ENCODE assay signal across 18 cellular contexts in genomic region chr5:107282061-107282460, GRCh38.
DNase-seq lines count a peak whose midpoint lies in the region; ATAC-seq and TF ChIP-seq lines count a peak whose summit lies in the region.
"Had no signal": no experiment of that assay in that cellular context is flagged by ENCODE, and none has a peak within 500 bp of the region (broad histone marks: within the 10 kb centered on the region; RNA-seq: fewer than 3 reads in every experiment).

No MANE protein-coding gene starts in this region.

- TF ChIP-seq CTCF in SK-N-SH (IDR thresholded peaks at IDR 0.05): no peak
- TF ChIP-seq CTCF in coronary artery (IDR thresholded peaks at IDR 0.05): no peak
- TF ChIP-seq CTCF in dorsolateral prefrontal cortex (IDR thresholded peaks at IDR 0.05 in 54 of 56, conservative IDR thresholded peaks at IDR 0.05 in 2 of 56; ENCODE audit: low read depth in 1 of 56, partially characterized antibody in 56 of 56): no peak

- H3K27me3 ChIP-seq in SK-N-SH (ENCODE audit: insufficient read depth) (no peaks in the 10 kb centered on the region), dorsolateral prefrontal cortex (peaks cover 0 to 3% (median 0%) of the 10 kb centered on the region in 45 donors), aorta (ENCODE audit: control insufficient read depth in 1 of 2, insufficient read depth in 2 of 2, low read length in 1 of 2) (no peaks in the 10 kb centered on the region)
- H3K27me3 ChIP-seq: BLaER1 treated with 17β-estradiol and CSF1 and Interleukin-3, amounts not matched to agents 10 nM and 100 nM had no signal

- H3K9me2 ChIP-seq in SK-N-SH: no peaks in the 10 kb centered on the region

- no peak for TF ChIP-seq RAD21 in SK-N-SH (IDR thresholded peaks at IDR 0.05; ENCODE audit: low read length)

- intact Hi-C loops in dorsolateral prefrontal cortex (cut with DNase I) (no loop called here), aorta (cut with DNase I) (no loop called here)

- H3K36me3 ChIP-seq in SK-N-SH (replicated peaks in 1 of 2; ENCODE audit: control insufficient read depth in 1 of 2, insufficient read depth in 2 of 2, low read length in 1 of 2) (no peaks in the 10 kb centered on the region), aorta (ENCODE audit: control insufficient read depth in 1 of 2, insufficient read depth in 2 of 2, low read length in 1 of 2) (no peaks in the 10 kb centered on the region)
- H3K36me3 ChIP-seq: BLaER1 treated with 17β-estradiol and CSF1 and Interleukin-3, amounts not matched to agents 10 nM and 100 nM had no signal

- TF ChIP-seq EP300 in SK-N-SH (IDR thresholded peaks at IDR 0.05; ENCODE audit: borderline replicate concordance in 1 of 2, low read depth in 1 of 2, low read length in 1 of 2): no peak

- H3K4me3 ChIP-seq in SK-N-SH (ENCODE audit: low read depth in 2 of 2, low read length in 1 of 2): no peak overlapping the region
- no peak overlapping the region for H3K4me3 ChIP-seq in coronary artery
- no peak overlapping the region for H3K4me3 ChIP-seq in dorsolateral prefrontal cortex
- H3K4me3 ChIP-seq in aorta (ENCODE audit: low read length in 2 of 2): no peak overlapping the region
- H3K4me3 ChIP-seq: BLaER1 treated with 17β-estradiol and CSF1 and Interleukin-3, amounts not matched to agents 10 nM and 100 nM had no signal

- WGBS in SK-N-SH (ENCODE audit: low lambda C conversion rate): 67% methylated on average over 2 of the region's 2 CpGs
- WGBS in aorta, 2 donors: 71 to 82% methylated on average over 2 of the region's 2 CpGs

- no peak overlapping the region for H2AFZ ChIP-seq in SK-N-SH (ENCODE audit: low read depth)

- H3K4me2 ChIP-seq in SK-N-SH: no peak overlapping the region
- H3K4me2 ChIP-seq: BLaER1 treated with 17β-estradiol and CSF1 and Interleukin-3, amounts not matched to agents 10 nM and 100 nM had no signal

- no peak for DNase-seq in SK-N-SH
- DNase-seq in amniotic epithelial cell (ENCODE audit: low read depth): peak; percentile 61
- peak; percentile 59 for DNase-seq in kidney glomerular epithelial cell (lab: John Stamatoyannopoulos, UW)
- DNase-seq in coronary artery (ENCODE audit: low spot score): no peak
- no peak for DNase-seq in dorsolateral prefrontal cortex
- DNase-seq in stimulated activated CD4-positive, alpha-beta T cell treated with anti-CD3 and anti-CD28 coated beads, Interleukin-15, amount 100 ng/mL, for 24 hours: no peak
- DNase-seq in aorta: no peak
- DNase-seq: KBM-7, NCI-H1092, NCI-H1694, NCI-H446, NCI-H82, SHP77 had no signal

- H3K27ac ChIP-seq in SK-N-SH (ENCODE audit: low read depth in 2 of 2, low read length in 1 of 2): no peak overlapping the region
- H3K27ac ChIP-seq in coronary artery: no peak overlapping the region
- H3K27ac ChIP-seq in dorsolateral prefrontal cortex: no peak overlapping the region
- H3K27ac ChIP-seq in aorta (ENCODE audit: low read depth in 1 of 2, low read length in 2 of 2): no peak overlapping the region
- H3K27ac ChIP-seq: 22Rv1; BLaER1 treated with 17β-estradiol and CSF1 and Interleukin-3, amounts not matched to agents 10 nM and 100 nM; HL-60 had no signal

- H3K9ac ChIP-seq in SK-N-SH: no peak overlapping the region
- H3K9ac ChIP-seq: BLaER1 treated with 17β-estradiol and CSF1 and Interleukin-3, amounts not matched to agents 10 nM and 100 nM had no signal

- CTCF ChIA-PET in SK-N-SH (lab: Yijun Ruan, JAX): no interaction called here

- H3K4me1 ChIP-seq in SK-N-SH (ENCODE audit: control insufficient read depth in 1 of 2, insufficient read depth in 2 of 2, low read depth in 1 of 2, low read length in 1 of 2): no peaks in the 10 kb centered on the region
- H3K4me1 ChIP-seq in aorta (ENCODE audit: control insufficient read depth in 1 of 2, insufficient read depth in 2 of 2, low read length in 2 of 2): peaks cover 0 to 2% of the 10 kb centered on the region in 2 donors
- H3K4me1 ChIP-seq: BLaER1 treated with 17β-estradiol and CSF1 and Interleukin-3, amounts not matched to agents 10 nM and 100 nM had no signal

- POLR2A ChIA-PET in SK-N-SH (lab: Yijun Ruan, JAX): no interaction called here

- no peaks in the 10 kb centered on the region for H4K20me1 ChIP-seq in SK-N-SH (ENCODE audit: insufficient read depth)
- H4K20me1 ChIP-seq: BLaER1 treated with 17β-estradiol and CSF1 and Interleukin-3, amounts not matched to agents 10 nM and 100 nM had no signal

- ATAC-seq in SK-N-SH treated with all-trans-retinoic acid at 6 μM for 48 hours (peak; percentile 33; the same call in 1 of the 3 replicates), aorta (ENCODE audit: low FRiP score) (no peak)
- ATAC-seq: Panc1 had no signal

- no peaks in the 10 kb centered on the region for H3F3A ChIP-seq in SK-N-SH (replicated peaks; ENCODE audit: insufficient read depth)

- H3K9me3 ChIP-seq in SK-N-SH: no peaks in the 10 kb centered on the region
- no peaks in the 10 kb centered on the region for H3K9me3 ChIP-seq in aorta (ENCODE audit: control insufficient read depth, low read length)
- H3K9me3 ChIP-seq: BLaER1 treated with 17β-estradiol and CSF1 and Interleukin-3, amounts not matched to agents 10 nM and 100 nM had no signal

- H3K79me2 ChIP-seq in SK-N-SH (ENCODE audit: insufficient read depth): no peaks in the 10 kb centered on the region

TF ChIP-seq in SK-N-SH treated with all-trans-retinoic acid at 6 μM for 48 hours, 23 proteins besides CTCF, POLR2A, EP300 and RAD21 (continues in another document):
- TF ChIP-seq TCF4 (CRISPR knock-in tag; IDR thresholded peaks at IDR 0.05; ENCODE audit: borderline replicate concordance) (no peak), CSRNP3 (CRISPR knock-in tag; IDR thresholded peaks at IDR 0.05) (no peak), ZNF8 (CRISPR knock-in tag; IDR thresholded peaks at IDR 0.05) (no peak), ZNF565 (CRISPR knock-in tag; conservative IDR thresholded peaks at IDR 0.05; ENCODE audit: low read depth) (no peak), RARB (CRISPR knock-in tag; IDR thresholded peaks at IDR 0.05) (no peak), CREB5 (CRISPR knock-in tag; IDR thresholded peaks at IDR 0.05; ENCODE audit: low read depth) (no peak), TOX (CRISPR knock-in tag; IDR thresholded peaks at IDR 0.05; ENCODE audit: borderline replicate concordance) (no peak), PPARA (CRISPR knock-in tag; IDR thresholded peaks at IDR 0.05; ENCODE audit: borderline replicate concordance) (no peak)

TF ChIP-seq in SK-N-SH, 30 proteins besides CTCF, POLR2A, EP300 and RAD21 (continues in another document):
- no peak for TF ChIP-seq USF2 (IDR thresholded peaks at IDR 0.05; ENCODE audit: borderline replicate concordance, low read depth, low read length)
- no peak for TF ChIP-seq RFX5 (IDR thresholded peaks at IDR 0.05; ENCODE audit: low read length)
- no peak for TF ChIP-seq RXRA (IDR thresholded peaks at IDR 0.05; ENCODE audit: borderline replicate concordance, low read depth)
- no peak for TF ChIP-seq IRF3 (IDR thresholded peaks at IDR 0.05; ENCODE audit: low read depth, low read length)
- TF ChIP-seq ELF1 (IDR thresholded peaks at IDR 0.05): no peak
- TF ChIP-seq YY1 (IDR thresholded peaks at IDR 0.05; ENCODE audit: low read depth): no peak
- no peak for TF ChIP-seq FOXM1 (IDR thresholded peaks at IDR 0.05; ENCODE audit: low read depth)
- no peak for TF ChIP-seq TCF12 (IDR thresholded peaks at IDR 0.05)
- no peak for TF ChIP-seq POLR2AphosphoS5 (IDR thresholded peaks at IDR 0.05; ENCODE audit: low read depth, low read length)
- no peak for TF ChIP-seq NRF1 (IDR thresholded peaks at IDR 0.05; ENCODE audit: low read depth, low read length)
- no peak for TF ChIP-seq TEAD4 (IDR thresholded peaks at IDR 0.05; ENCODE audit: borderline replicate concordance, insufficient read depth)
- TF ChIP-seq JUND (IDR thresholded peaks at IDR 0.05): no peak
- no peak for TF ChIP-seq MXI1 (IDR thresholded peaks at IDR 0.05; ENCODE audit: low read depth, low read length)
- no peak for TF ChIP-seq PBX3 (IDR thresholded peaks at IDR 0.05)
- TF ChIP-seq NFIC (IDR thresholded peaks at IDR 0.05; ENCODE audit: borderline replicate concordance): no peak
- no peak for TF ChIP-seq USF1 (IDR thresholded peaks at IDR 0.05; ENCODE audit: borderline replicate concordance, low read depth)
- no peak for TF ChIP-seq EZH2phosphoT487 (IDR thresholded peaks at IDR 0.05; ENCODE audit: borderline replicate concordance, low read depth)
- no peak for TF ChIP-seq SIN3A (IDR thresholded peaks at IDR 0.05; ENCODE audit: borderline replicate concordance, low read depth, low read length)

Comparison
In these comparisons a context has a peak if more than half of its experiments do, and no peak if none do; other contexts are left out.
1. DNase-seq: peak in amniotic epithelial cell (single experiment) and kidney glomerular epithelial cell (single experiment); none in SK-N-SH (single experiment), coronary artery (single experiment), dorsolateral prefrontal cortex (0 of 10), stimulated activated CD4-positive, alpha-beta T cell treated with anti-CD3 and anti-CD28 coated beads, Interleukin-15, amount 100 ng/mL, for 24 hours (single experiment) and aorta (0 of 2).